8 cellular contexts compared by ENCODE assay signal in genomic region chr11:46121328-46121723, GRCh38. TPM values are rescaled to one million over a fixed set of nuclear protein-coding genes. Genes with fewer than 3 reads are reported as not detected.
A peak's percentile ranks its signal among the peaks of the same experiment; 100 is the strongest.
DNase-seq lines count a peak whose midpoint lies in the region; ATAC-seq and TF ChIP-seq lines count a peak whose summit lies in the region.

TSS of gene PHF21A (minus strand) at chr11:46121454. CDS start at chr11:46084219, 37,235 bp downstream.

- DNase-seq in NCI-H82 treated with DMSO at 0.1 percent for 48 hours (lab: John Stamatoyannopoulos, UW; ENCODE audit: unreplicated experiment) (peak; percentile 58), medulla oblongata (ENCODE audit: extremely low spot score) (peak; percentile 83)
- peak; percentile 91 for DNase-seq in activated CD8-positive, alpha-beta T cell treated with anti-CD3 and anti-CD28 coated beads for 36 hours
- DNase-seq in effector CD4-positive, alpha-beta T cell, result peak; percentile 81
- DNase-seq in stimulated activated CD8-positive, alpha-beta memory T cell treated with anti-CD3 and anti-CD28 coated beads, Interleukin-12 subunit alpha, Interleukin-12 subunit beta, amount 100 ng/mL, for 4 hours (ENCODE audit: low read depth), result peak; percentile 82

- peak within 1 kb of the TSS; percentile 83 to 93 (median 88) for H3K9ac ChIP-seq in BLaER1 treated with 17β-estradiol and CSF1 and Interleukin-3, amounts not matched to agents 10 nM and 100 nM

- peak within 1 kb of the TSS; percentile 87 for H3K4me3 Mint-ChIP-seq in activated CD8-positive, alpha-beta T cell treated with anti-CD3 and anti-CD28 coated beads for 36 hours

- H3K4me1 ChIP-seq in BLaER1 treated with 17β-estradiol and CSF1 and Interleukin-3, amounts not matched to agents 10 nM and 100 nM, result peaks cover 27 to 43% (median 39%) of the 10 kb centered on the region in 10 experiments

- H4K20me1 ChIP-seq in BLaER1 treated with 17β-estradiol and CSF1 and Interleukin-3, amounts not matched to agents 10 nM and 100 nM, result peaks cover 0 to 22% (median 0%) of the 10 kb centered on the region in 11 experiments; a peak in 9 of 22 replicates

- CTCF ChIA-PET in activated CD8-positive, alpha-beta T cell treated with anti-CD3 and anti-CD28 coated beads for 36 hours (lab: Charles Lee), result interaction anchor here (1.1 kb wide), 1 partner anchor 20 kb away, joined by 3 read pairs; no protein-coding TSS in a partner anchor

- H3K4me1 Mint-ChIP-seq in activated CD8-positive, alpha-beta T cell treated with anti-CD3 and anti-CD28 coated beads for 36 hours (ENCODE audit: low read depth), result peaks cover 30% of the 10 kb centered on the region

- H3K27me3 ChIP-seq in BLaER1 treated with 17β-estradiol and CSF1 and Interleukin-3, amounts not matched to agents 10 nM and 100 nM, result no peaks in the 10 kb centered on the region

- peak within 1 kb of the TSS; percentile 75 to 95 (median 91) for H3K27ac ChIP-seq in BLaER1 treated with 17β-estradiol and CSF1 and Interleukin-3, amounts not matched to agents 10 nM and 100 nM

- H3K36me3 ChIP-seq in BLaER1 treated with 17β-estradiol and CSF1 and Interleukin-3, amounts not matched to agents 10 nM and 100 nM, result peaks cover 0 to 3% (median 0%) of the 10 kb centered on the region in 11 experiments; a peak in 2 of 22 replicates

- peak within 1 kb of the TSS; percentile 76 to 92 (median 88) for H3K4me2 ChIP-seq in BLaER1 treated with 17β-estradiol and CSF1 and Interleukin-3, amounts not matched to agents 10 nM and 100 nM

- no peak for TF ChIP-seq CTCF in activated CD8-positive, alpha-beta T cell treated with anti-CD3 and anti-CD28 coated beads for 36 hours (IDR thresholded peaks at IDR 0.05)

- ATAC-seq in GM19328 (IDR thresholded peaks at IDR 0.05; ENCODE audit: unreplicated experiment) (peak; percentile 50), HG03469 (IDR thresholded peaks at IDR 0.05; ENCODE audit: unreplicated experiment) (peak; percentile 34)
- peak; percentile 73 for ATAC-seq in activated CD8-positive, alpha-beta T cell treated with anti-CD3 and anti-CD28 coated beads for 36 hours

- no peaks in the 10 kb centered on the region for H3K27me3 Mint-ChIP-seq in activated CD8-positive, alpha-beta T cell treated with anti-CD3 and anti-CD28 coated beads for 36 hours

- no peaks in the 10 kb centered on the region for H3K9me3 Mint-ChIP-seq in activated CD8-positive, alpha-beta T cell treated with anti-CD3 and anti-CD28 coated beads for 36 hours

- POLR2A ChIA-PET in activated CD8-positive, alpha-beta T cell treated with anti-CD3 and anti-CD28 coated beads for 36 hours (lab: Charles Lee), result no interaction called here

- H3K27ac Mint-ChIP-seq in activated CD8-positive, alpha-beta T cell treated with anti-CD3 and anti-CD28 coated beads for 36 hours, result peak within 1 kb of the TSS; percentile 90

- H3K9me3 ChIP-seq in BLaER1 treated with 17β-estradiol and CSF1 and Interleukin-3, amounts not matched to agents 10 nM and 100 nM (replicated peaks in 1 of 11), result no peaks in the 10 kb centered on the region

- H3K4me3 ChIP-seq in BLaER1 treated with 17β-estradiol and CSF1 and Interleukin-3, amounts not matched to agents 10 nM and 100 nM, result peak within 1 kb of the TSS; percentile 84 to 91 (median 85)

- peaks cover 2% of the 10 kb centered on the region for H3K36me3 Mint-ChIP-seq in activated CD8-positive, alpha-beta T cell treated with anti-CD3 and anti-CD28 coated beads for 36 hours (ENCODE audit: low read depth)

- intact Hi-C loops in activated CD8-positive, alpha-beta T cell treated with anti-CD3 and anti-CD28 coated beads for 36 hours (cut with micrococcal nuclease), result loop anchor here (10.0 kb wide), 2 partner anchors 113 to 183 kb away; no protein-coding TSS in a partner anchor

RNA-seq across cellular contexts. Expression of gene PHF21A, which starts in this region (rescaled TPM):
- total RNA-seq in activated CD8-positive, alpha-beta T cell treated with anti-CD3 and anti-CD28 coated beads for 36 hours, result 10 to 100 TPM; 36.2 to 40.4 TPM

Comparison
In these comparisons a context has a peak if more than half of its experiments do, and no peak if none do; other contexts are left out.
1. Peak in every context shown above with its lines: DNase-seq, ATAC-seq, H3K4me3 ChIP-seq and H3K27ac ChIP-seq.